In genomic region chr21:30101967-30102366, GRCh38 we compare ENCODE assay signal across 33 cellular contexts.
"Had no signal": no experiment of that assay in that cellular context is flagged by ENCODE, and none has a peak within 500 bp of the region (broad histone marks: within the 10 kb centered on the region; RNA-seq: fewer than 3 reads in every experiment).

No MANE protein-coding gene starts in this region.

- DNase-seq: activated CD4-positive, alpha-beta memory T cell treated with anti-CD3 and anti-CD28 coated beads for 36 hours; activated CD4-positive, alpha-beta T cell treated with anti-CD3 and anti-CD28 coated beads for 36 hours; activated CD4-positive, alpha-beta T cell treated with anti-CD3 and anti-CD28 coated beads, Interleukin-2, amount 10 ng/mL, durations not matched to agents 24 days and 14 days; activated CD4-positive, CD25-positive, alpha-beta regulatory T cell; activated CD4-positive, CD25-positive, alpha-beta regulatory T cell treated with anti-CD3 and anti-CD28 coated beads, Interleukin-2, amount 50 U/mL, for 72 hours; activated CD8-positive, alpha-beta memory T cell treated with anti-CD3 and anti-CD28 coated beads, Interleukin-2, amount 10 ng/mL, durations not matched to agents 7 days and 5 days; activated CD8-positive, alpha-beta memory T cell treated with anti-CD3 and anti-CD28 coated beads, Interleukin-2, amount 50 U/mL, for 4 hours; activated CD8-positive, alpha-beta T cell treated with anti-CD3 and anti-CD28 coated beads, Interleukin-2, amount 10 ng/mL, durations not matched to agents 7 days and 5 days; activated effector memory CD4-positive, alpha-beta T cell treated with anti-CD3 and anti-CD28 coated beads, Interleukin-2, amount 50 U/mL, for 16 hours; activated naive CD4-positive, alpha-beta T cell treated with anti-CD3 and anti-CD28 coated beads for 36 hours; activated naive CD8-positive, alpha-beta T cell treated with anti-CD3 and anti-CD28 coated beads for 36 hours; activated naive CD8-positive, alpha-beta T cell treated with anti-CD3 and anti-CD28 coated beads, Interleukin-2, amount 50 U/mL, for 24 hours; activated T-cell treated with anti-CD3 and anti-CD28 coated beads, Interleukin-2, amount 50 U/mL, for 1 hour; activated T-cell treated with anti-CD3 and anti-CD28 coated beads, Interleukin-2, amount 50 U/mL, for 48 hours; adrenal gland; amygdala; aorta; body of pancreas; caudate nucleus; cortex of kidney; dermis blood vessel endothelial cell; effector CD4-positive, alpha-beta T cell; effector memory CD8-positive, alpha-beta T cell; erythroblast; foreskin keratinocyte; T-cell; T1000; WERI-Rb-1 had no signal

- H3K36me3 Mint-ChIP-seq: activated CD4-positive, alpha-beta memory T cell treated with anti-CD3 and anti-CD28 coated beads for 36 hours; activated CD8-positive, alpha-beta memory T cell treated with anti-CD3 and anti-CD28 coated beads, Interleukin-2, amount 10 ng/mL, durations not matched to agents 7 days and 5 days; activated naive CD4-positive, alpha-beta T cell treated with anti-CD3 and anti-CD28 coated beads, Interleukin-2, amount 50 U/mL, for 24 hours; activated naive CD8-positive, alpha-beta T cell treated with anti-CD3 and anti-CD28 coated beads for 36 hours; T-cell had no signal

- H3K4me3 Mint-ChIP-seq: activated CD4-positive, alpha-beta memory T cell treated with anti-CD3 and anti-CD28 coated beads for 36 hours; activated CD4-positive, alpha-beta T cell treated with anti-CD3 and anti-CD28 coated beads for 36 hours; activated CD4-positive, alpha-beta T cell treated with anti-CD3 and anti-CD28 coated beads, Interleukin-2, amount 10 ng/mL, durations not matched to agents 24 days and 14 days; activated CD8-positive, alpha-beta memory T cell treated with anti-CD3 and anti-CD28 coated beads, Interleukin-2, amount 10 ng/mL, durations not matched to agents 7 days and 5 days; activated CD8-positive, alpha-beta T cell treated with anti-CD3 and anti-CD28 coated beads, Interleukin-2, amount 10 ng/mL, durations not matched to agents 7 days and 5 days; activated naive CD4-positive, alpha-beta T cell treated with anti-CD3 and anti-CD28 coated beads for 36 hours; activated naive CD4-positive, alpha-beta T cell treated with anti-CD3 and anti-CD28 coated beads, Interleukin-2, amount 50 U/mL, for 24 hours; activated naive CD8-positive, alpha-beta T cell treated with anti-CD3 and anti-CD28 coated beads for 36 hours; activated naive CD8-positive, alpha-beta T cell treated with anti-CD3 and anti-CD28 coated beads, Interleukin-2, amount 50 U/mL, for 24 hours; activated T-helper 1 cell treated with anti-CD3 and anti-CD28 coated beads, Interleukin-12 subunit alpha, Interleukin-12 subunit beta, Interleukin-2, Interleukin-4 antibody, amounts not matched to agents 30 ng/mL and 10 ng/mL and 1 ng/mL, durations not matched to agents 14 hours and 24 hours and 36 hours; effector memory CD8-positive, alpha-beta T cell; T-cell; T-helper 1 cell treated with Interleukin-12 subunit alpha and Interleukin-12 subunit beta and Interleukin-4 antibody, amounts not matched to agents 30 μg/mL and 1 μg/mL, for 36 hours had no signal

- H3K27me3 Mint-ChIP-seq: activated CD4-positive, alpha-beta T cell treated with anti-CD3 and anti-CD28 coated beads, Interleukin-2, amount 10 ng/mL, durations not matched to agents 24 days and 14 days; activated CD8-positive, alpha-beta memory T cell treated with anti-CD3 and anti-CD28 coated beads, Interleukin-2, amount 10 ng/mL, durations not matched to agents 7 days and 5 days; activated naive CD8-positive, alpha-beta T cell treated with anti-CD3 and anti-CD28 coated beads for 36 hours; effector memory CD8-positive, alpha-beta T cell; T-cell had no signal

- ATAC-seq: activated CD4-positive, alpha-beta T cell treated with anti-CD3 and anti-CD28 coated beads for 36 hours; activated CD8-positive, alpha-beta memory T cell treated with anti-CD3 and anti-CD28 coated beads, Interleukin-2, amount 10 ng/mL, durations not matched to agents 7 days and 5 days; activated CD8-positive, alpha-beta T cell treated with anti-CD3 and anti-CD28 coated beads, Interleukin-2, amount 10 ng/mL, durations not matched to agents 7 days and 5 days; activated naive CD8-positive, alpha-beta T cell treated with anti-CD3 and anti-CD28 coated beads, Interleukin-2, amount 50 U/mL, for 24 hours; body of pancreas; effector memory CD8-positive, alpha-beta T cell; foreskin keratinocyte; gastroesophageal sphincter; T-cell had no signal

- H3K4me1 Mint-ChIP-seq: activated CD4-positive, alpha-beta T cell treated with anti-CD3 and anti-CD28 coated beads for 36 hours; activated CD4-positive, alpha-beta T cell treated with anti-CD3 and anti-CD28 coated beads, Interleukin-2, amount 10 ng/mL, durations not matched to agents 24 days and 14 days; activated CD8-positive, alpha-beta memory T cell treated with anti-CD3 and anti-CD28 coated beads, Interleukin-2, amount 10 ng/mL, durations not matched to agents 7 days and 5 days; activated naive CD4-positive, alpha-beta T cell treated with anti-CD3 and anti-CD28 coated beads, Interleukin-2, amount 50 U/mL, for 24 hours; activated naive CD8-positive, alpha-beta T cell treated with anti-CD3 and anti-CD28 coated beads for 36 hours; activated naive CD8-positive, alpha-beta T cell treated with anti-CD3 and anti-CD28 coated beads, Interleukin-2, amount 50 U/mL, for 24 hours; T-cell had no signal

- H3K9me3 Mint-ChIP-seq: activated CD4-positive, alpha-beta memory T cell treated with anti-CD3 and anti-CD28 coated beads for 36 hours; activated CD4-positive, alpha-beta T cell treated with anti-CD3 and anti-CD28 coated beads, Interleukin-2, amount 10 ng/mL, durations not matched to agents 24 days and 14 days; activated naive CD4-positive, alpha-beta T cell treated with anti-CD3 and anti-CD28 coated beads for 36 hours; activated naive CD4-positive, alpha-beta T cell treated with anti-CD3 and anti-CD28 coated beads, Interleukin-2, amount 50 U/mL, for 24 hours; activated naive CD8-positive, alpha-beta T cell treated with anti-CD3 and anti-CD28 coated beads for 36 hours; activated naive CD8-positive, alpha-beta T cell treated with anti-CD3 and anti-CD28 coated beads, Interleukin-2, amount 50 U/mL, for 24 hours; activated T-helper 1 cell treated with anti-CD3 and anti-CD28 coated beads, Interleukin-12 subunit alpha, Interleukin-12 subunit beta, Interleukin-2, Interleukin-4 antibody, amounts not matched to agents 30 ng/mL and 10 ng/mL and 1 ng/mL, durations not matched to agents 14 hours and 24 hours and 36 hours; activated T-helper 2 cell treated with anti-CD3 and anti-CD28 coated beads, Interferon-gamma antibody, Interleukin-2, Interleukin-4, amounts not matched to agents 10 μg/mL and 5 μg/mL and 100 μg/mL, durations not matched to agents 14 hours and 24 hours and 36 hours; T-helper 1 cell treated with Interleukin-12 subunit alpha and Interleukin-12 subunit beta and Interleukin-4 antibody, amounts not matched to agents 30 μg/mL and 1 μg/mL, for 36 hours had no signal

- H3K27ac Mint-ChIP-seq: activated CD4-positive, alpha-beta memory T cell treated with anti-CD3 and anti-CD28 coated beads for 36 hours; activated CD4-positive, alpha-beta T cell treated with anti-CD3 and anti-CD28 coated beads for 36 hours; activated CD4-positive, alpha-beta T cell treated with anti-CD3 and anti-CD28 coated beads, Interleukin-2, amount 10 ng/mL, durations not matched to agents 24 days and 14 days; activated CD8-positive, alpha-beta memory T cell treated with anti-CD3 and anti-CD28 coated beads, Interleukin-2, amount 10 ng/mL, durations not matched to agents 7 days and 5 days; activated CD8-positive, alpha-beta T cell treated with anti-CD3 and anti-CD28 coated beads, Interleukin-2, amount 10 ng/mL, durations not matched to agents 7 days and 5 days; activated naive CD4-positive, alpha-beta T cell treated with anti-CD3 and anti-CD28 coated beads for 36 hours; activated naive CD4-positive, alpha-beta T cell treated with anti-CD3 and anti-CD28 coated beads, Interleukin-2, amount 50 U/mL, for 24 hours; activated naive CD8-positive, alpha-beta T cell treated with anti-CD3 and anti-CD28 coated beads for 36 hours; activated naive CD8-positive, alpha-beta T cell treated with anti-CD3 and anti-CD28 coated beads, Interleukin-2, amount 50 U/mL, for 24 hours; activated T-helper 1 cell treated with anti-CD3 and anti-CD28 coated beads, Interleukin-12 subunit alpha, Interleukin-12 subunit beta, Interleukin-2, Interleukin-4 antibody, amounts not matched to agents 30 ng/mL and 10 ng/mL and 1 ng/mL, durations not matched to agents 14 hours and 24 hours and 36 hours; activated T-helper 2 cell treated with anti-CD3 and anti-CD28 coated beads, Interferon-gamma antibody, Interleukin-2, Interleukin-4, amounts not matched to agents 10 μg/mL and 5 μg/mL and 100 μg/mL, durations not matched to agents 14 hours and 24 hours and 36 hours; effector memory CD8-positive, alpha-beta T cell; T-cell; T-helper 1 cell treated with Interleukin-12 subunit alpha and Interleukin-12 subunit beta and Interleukin-4 antibody, amounts not matched to agents 30 μg/mL and 1 μg/mL, for 36 hours had no signal
